1 cellular context compared by ENCODE assay signal in genomic region chr1:110339040-110339426, GRCh38.
A peak's percentile ranks its signal among the peaks of the same experiment; 100 is the strongest.
TF ChIP-seq lines count a peak whose summit lies in the region.

A gene with protein sequence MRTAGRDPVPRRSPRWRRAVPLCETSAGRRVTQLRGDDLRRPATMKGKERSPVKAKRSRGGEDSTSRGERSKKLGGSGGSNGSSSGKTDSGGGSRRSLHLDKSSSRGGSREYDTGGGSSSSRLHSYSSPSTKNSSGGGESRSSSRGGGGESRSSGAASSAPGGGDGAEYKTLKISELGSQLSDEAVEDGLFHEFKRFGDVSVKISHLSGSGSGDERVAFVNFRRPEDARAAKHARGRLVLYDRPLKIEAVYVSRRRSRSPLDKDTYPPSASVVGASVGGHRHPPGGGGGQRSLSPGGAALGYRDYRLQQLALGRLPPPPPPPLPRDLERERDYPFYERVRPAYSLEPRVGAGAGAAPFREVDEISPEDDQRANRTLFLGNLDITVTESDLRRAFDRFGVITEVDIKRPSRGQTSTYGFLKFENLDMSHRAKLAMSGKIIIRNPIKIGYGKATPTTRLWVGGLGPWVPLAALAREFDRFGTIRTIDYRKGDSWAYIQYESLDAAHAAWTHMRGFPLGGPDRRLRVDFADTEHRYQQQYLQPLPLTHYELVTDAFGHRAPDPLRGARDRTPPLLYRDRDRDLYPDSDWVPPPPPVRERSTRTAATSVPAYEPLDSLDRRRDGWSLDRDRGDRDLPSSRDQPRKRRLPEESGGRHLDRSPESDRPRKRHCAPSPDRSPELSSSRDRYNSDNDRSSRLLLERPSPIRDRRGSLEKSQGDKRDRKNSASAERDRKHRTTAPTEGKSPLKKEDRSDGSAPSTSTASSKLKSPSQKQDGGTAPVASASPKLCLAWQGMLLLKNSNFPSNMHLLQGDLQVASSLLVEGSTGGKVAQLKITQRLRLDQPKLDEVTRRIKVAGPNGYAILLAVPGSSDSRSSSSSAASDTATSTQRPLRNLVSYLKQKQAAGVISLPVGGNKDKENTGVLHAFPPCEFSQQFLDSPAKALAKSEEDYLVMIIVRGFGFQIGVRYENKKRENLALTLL (plus strand): TSS chr1:110339377. CDS start chr1:110339406, 29 bp downstream.

TF ChIP-seq in HepG2, 621 proteins besides CTCF, POLR2A, EP300 and RAD21 (continued from another document and continues in another):
- TF ChIP-seq, protein P1, sequence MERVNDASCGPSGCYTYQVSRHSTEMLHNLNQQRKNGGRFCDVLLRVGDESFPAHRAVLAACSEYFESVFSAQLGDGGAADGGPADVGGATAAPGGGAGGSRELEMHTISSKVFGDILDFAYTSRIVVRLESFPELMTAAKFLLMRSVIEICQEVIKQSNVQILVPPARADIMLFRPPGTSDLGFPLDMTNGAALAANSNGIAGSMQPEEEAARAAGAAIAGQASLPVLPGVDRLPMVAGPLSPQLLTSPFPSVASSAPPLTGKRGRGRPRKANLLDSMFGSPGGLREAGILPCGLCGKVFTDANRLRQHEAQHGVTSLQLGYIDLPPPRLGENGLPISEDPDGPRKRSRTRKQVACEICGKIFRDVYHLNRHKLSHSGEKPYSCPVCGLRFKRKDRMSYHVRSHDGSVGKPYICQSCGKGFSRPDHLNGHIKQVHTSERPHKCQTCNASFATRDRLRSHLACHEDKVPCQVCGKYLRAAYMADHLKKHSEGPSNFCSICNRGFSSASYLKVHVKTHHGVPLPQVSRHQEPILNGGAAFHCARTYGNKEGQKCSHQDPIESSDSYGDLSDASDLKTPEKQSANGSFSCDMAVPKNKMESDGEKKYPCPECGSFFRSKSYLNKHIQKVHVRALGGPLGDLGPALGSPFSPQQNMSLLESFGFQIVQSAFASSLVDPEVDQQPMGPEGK (CRISPR knock-in tag; IDR thresholded peaks at IDR 0.05) = no peak
- TF ChIP-seq, protein P2, sequence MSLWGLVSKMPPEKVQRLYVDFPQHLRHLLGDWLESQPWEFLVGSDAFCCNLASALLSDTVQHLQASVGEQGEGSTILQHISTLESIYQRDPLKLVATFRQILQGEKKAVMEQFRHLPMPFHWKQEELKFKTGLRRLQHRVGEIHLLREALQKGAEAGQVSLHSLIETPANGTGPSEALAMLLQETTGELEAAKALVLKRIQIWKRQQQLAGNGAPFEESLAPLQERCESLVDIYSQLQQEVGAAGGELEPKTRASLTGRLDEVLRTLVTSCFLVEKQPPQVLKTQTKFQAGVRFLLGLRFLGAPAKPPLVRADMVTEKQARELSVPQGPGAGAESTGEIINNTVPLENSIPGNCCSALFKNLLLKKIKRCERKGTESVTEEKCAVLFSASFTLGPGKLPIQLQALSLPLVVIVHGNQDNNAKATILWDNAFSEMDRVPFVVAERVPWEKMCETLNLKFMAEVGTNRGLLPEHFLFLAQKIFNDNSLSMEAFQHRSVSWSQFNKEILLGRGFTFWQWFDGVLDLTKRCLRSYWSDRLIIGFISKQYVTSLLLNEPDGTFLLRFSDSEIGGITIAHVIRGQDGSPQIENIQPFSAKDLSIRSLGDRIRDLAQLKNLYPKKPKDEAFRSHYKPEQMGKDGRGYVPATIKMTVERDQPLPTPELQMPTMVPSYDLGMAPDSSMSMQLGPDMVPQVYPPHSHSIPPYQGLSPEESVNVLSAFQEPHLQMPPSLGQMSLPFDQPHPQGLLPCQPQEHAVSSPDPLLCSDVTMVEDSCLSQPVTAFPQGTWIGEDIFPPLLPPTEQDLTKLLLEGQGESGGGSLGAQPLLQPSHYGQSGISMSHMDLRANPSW (CRISPR knock-in tag; IDR thresholded peaks at IDR 0.05; ENCODE audit: borderline replicate concordance) = no peak
- TF ChIP-seq USF2 (IDR thresholded peaks at IDR 0.05; ENCODE audit: low read depth, low read length) (peak; percentile 98), USF2 (CRISPR knock-in tag; IDR thresholded peaks at IDR 0.05; ENCODE audit: borderline replicate concordance) (peak; percentile 96; the same call in 1 of the 2 replicates), KAT2B (IDR thresholded peaks at IDR 0.05; ENCODE audit: borderline replicate concordance, low read depth, low read length) (0 out of 2 replicates have a peak, but pooled peaks have one; percentile 0), HOXD1 (CRISPR knock-in tag; IDR thresholded peaks at IDR 0.05) (no peak), ZSCAN30 (CRISPR knock-in tag; IDR thresholded peaks at IDR 0.05) (no peak), GABPA (IDR thresholded peaks at IDR 0.05; ENCODE audit: low read depth, low read length) (no peak), GABPA (CRISPR knock-in tag; IDR thresholded peaks at IDR 0.05; ENCODE audit: low read depth) (peak; percentile 77), TBX3 (IDR thresholded peaks at IDR 0.05; ENCODE audit: borderline replicate concordance) (peak; percentile 61; the same call in 1 of the 2 replicates), BHLHE40 (IDR thresholded peaks at IDR 0.05; ENCODE audit: low read length) (peak; percentile 88), ARNTL (CRISPR knock-in tag; IDR thresholded peaks at IDR 0.05) (no peak), RFX5 (IDR thresholded peaks at IDR 0.05; ENCODE audit: low read depth, low read length) (peak; percentile 92), ZNF3 (CRISPR knock-in tag; IDR thresholded peaks at IDR 0.05) (no peak), GABPB1 (CRISPR knock-in tag; IDR thresholded peaks at IDR 0.05) (no peak; the same call in 1 of the 2 replicates), DZIP1 (CRISPR knock-in tag; IDR thresholded peaks at IDR 0.05) (no peak), LCORL (IDR thresholded peaks at IDR 0.05) (peak; percentile 85), LCORL (CRISPR knock-in tag; IDR thresholded peaks at IDR 0.05) (no peak), ZNF776 (CRISPR knock-in tag; IDR thresholded peaks at IDR 0.05) (no peak), ZNF672 (CRISPR knock-in tag; IDR thresholded peaks at IDR 0.05) (no peak), ZNF333 (CRISPR knock-in tag; IDR thresholded peaks at IDR 0.05; ENCODE audit: borderline replicate concordance) (no peak), HHEX (CRISPR knock-in tag; IDR thresholded peaks at IDR 0.05) (0 out of 2 replicates have a peak, but pooled peaks have one; percentile 7), E2F1 (CRISPR knock-in tag; IDR thresholded peaks at IDR 0.05) (peak; percentile 97), SP2 (CRISPR knock-in tag; IDR thresholded peaks at IDR 0.05) (peak; percentile 93), ZNF616 (CRISPR knock-in tag; IDR thresholded peaks at IDR 0.05; ENCODE audit: low read depth) (no peak), SALL1 (CRISPR knock-in tag; IDR thresholded peaks at IDR 0.05) (no peak), SP1 (IDR thresholded peaks at IDR 0.05) (no peak; the same call in 1 of the 2 replicates), SP1 (CRISPR knock-in tag; IDR thresholded peaks at IDR 0.05) (peak; percentile 30; the same call in 1 of the 2 replicates), SRF (IDR thresholded peaks at IDR 0.05; ENCODE audit: low read depth, low read length) (0 out of 2 replicates have a peak, but pooled peaks have one; percentile 2), SSRP1 (CRISPR knock-in tag; IDR thresholded peaks at IDR 0.05) (0 out of 2 replicates have a peak, but pooled peaks have one; percentile 25), ZFP91 (CRISPR knock-in tag; IDR thresholded peaks at IDR 0.05; ENCODE audit: borderline replicate concordance) (peak; percentile 97; the same call in 1 of the 2 replicates), NFYC (CRISPR knock-in tag; IDR thresholded peaks at IDR 0.05) (peak; percentile 92), RAD51 (IDR thresholded peaks at IDR 0.05; ENCODE audit: borderline replicate concordance) (peak; percentile 99), CREB1 (IDR thresholded peaks at IDR 0.05) (no peak), CREB1 (CRISPR knock-in tag; IDR thresholded peaks at IDR 0.05) (peak; percentile 59; the same call in 1 of the 2 replicates), SATB2 (CRISPR knock-in tag; IDR thresholded peaks at IDR 0.05) (no peak), NFATC3 (CRISPR knock-in tag; IDR thresholded peaks at IDR 0.05) (peak; percentile 33; the same call in 1 of the 2 replicates), FOXK1 (CRISPR knock-in tag; IDR thresholded peaks at IDR 0.05; ENCODE audit: borderline replicate concordance, low read depth) (peak; percentile 69; the same call in 1 of the 2 replicates)
- TF ChIP-seq, protein P3, sequence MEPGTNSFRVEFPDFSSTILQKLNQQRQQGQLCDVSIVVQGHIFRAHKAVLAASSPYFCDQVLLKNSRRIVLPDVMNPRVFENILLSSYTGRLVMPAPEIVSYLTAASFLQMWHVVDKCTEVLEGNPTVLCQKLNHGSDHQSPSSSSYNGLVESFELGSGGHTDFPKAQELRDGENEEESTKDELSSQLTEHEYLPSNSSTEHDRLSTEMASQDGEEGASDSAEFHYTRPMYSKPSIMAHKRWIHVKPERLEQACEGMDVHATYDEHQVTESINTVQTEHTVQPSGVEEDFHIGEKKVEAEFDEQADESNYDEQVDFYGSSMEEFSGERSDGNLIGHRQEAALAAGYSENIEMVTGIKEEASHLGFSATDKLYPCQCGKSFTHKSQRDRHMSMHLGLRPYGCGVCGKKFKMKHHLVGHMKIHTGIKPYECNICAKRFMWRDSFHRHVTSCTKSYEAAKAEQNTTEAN (CRISPR knock-in tag; conservative IDR thresholded peaks at IDR 0.05) = 0 out of 2 replicates have a peak, but pooled peaks have one; percentile 3
- TF ChIP-seq, protein P4, sequence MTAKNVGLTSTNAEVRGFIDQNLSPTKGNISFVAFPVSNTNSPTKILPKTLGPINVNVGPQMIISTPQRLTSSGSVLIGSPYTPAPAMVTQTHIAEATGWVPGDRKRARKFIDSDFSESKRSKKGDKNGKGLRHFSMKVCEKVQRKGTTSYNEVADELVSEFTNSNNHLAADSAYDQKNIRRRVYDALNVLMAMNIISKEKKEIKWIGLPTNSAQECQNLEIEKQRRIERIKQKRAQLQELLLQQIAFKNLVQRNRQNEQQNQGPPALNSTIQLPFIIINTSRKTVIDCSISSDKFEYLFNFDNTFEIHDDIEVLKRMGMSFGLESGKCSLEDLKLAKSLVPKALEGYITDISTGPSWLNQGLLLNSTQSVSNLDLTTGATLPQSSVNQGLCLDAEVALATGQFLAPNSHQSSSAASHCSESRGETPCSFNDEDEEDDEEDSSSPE (CRISPR knock-in tag; IDR thresholded peaks at IDR 0.05) = peak; percentile 87
